ENCODE assay signal across 8 cellular contexts in the genomic region with DNA sequence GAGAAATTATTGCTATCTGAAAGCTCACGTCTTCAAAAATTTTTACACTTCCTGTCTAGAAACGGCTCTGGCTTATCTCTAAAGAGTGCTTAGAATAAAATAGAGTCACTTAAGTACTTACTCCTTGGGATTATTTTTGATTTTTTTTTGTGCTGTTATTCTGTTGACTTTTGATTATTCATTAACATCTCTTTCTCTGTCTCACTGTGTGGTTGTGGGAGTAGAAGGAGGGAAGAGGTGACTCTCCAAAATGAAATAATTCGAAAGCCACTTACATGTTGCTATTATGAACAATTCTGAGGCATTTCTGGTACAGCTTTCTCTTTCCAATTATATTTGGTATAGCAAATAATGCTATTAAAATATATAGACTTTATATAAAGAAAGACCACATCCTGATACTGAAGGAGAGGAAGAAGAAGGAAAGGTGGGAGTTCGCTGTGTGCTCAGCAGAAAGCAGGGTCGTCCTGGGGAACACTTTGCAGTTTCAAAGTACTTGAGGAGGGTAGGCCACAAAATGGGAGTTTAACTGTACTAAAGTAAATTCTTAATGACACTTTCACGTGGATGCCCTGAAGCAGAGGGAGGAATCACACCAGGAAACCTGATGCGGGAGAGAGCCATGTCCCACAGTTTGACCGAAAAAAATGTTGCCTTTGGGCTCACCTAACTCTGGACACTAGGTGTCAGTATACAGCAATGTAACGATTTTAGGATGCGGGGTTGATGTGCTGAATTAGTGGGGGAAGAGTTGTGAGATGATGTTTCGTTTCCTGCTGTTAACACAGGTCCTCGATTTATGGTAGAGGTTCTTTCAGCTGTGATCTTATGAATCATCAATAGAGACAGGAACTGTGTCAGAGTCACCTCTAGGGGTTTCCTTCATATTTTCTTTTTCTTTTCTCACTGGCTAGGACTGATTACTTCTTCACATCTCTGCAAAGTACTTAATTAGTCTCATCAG. TPM values are rescaled to one million over a fixed set of nuclear protein-coding genes. Genes with fewer than 3 reads are reported as not detected.
DNase-seq lines count a peak whose midpoint lies in the region; ATAC-seq and TF ChIP-seq lines count a peak whose summit lies in the region.

No MANE protein-coding gene starts in this region.

- TF ChIP-seq RAD21 in HCT116 (IDR thresholded peaks at IDR 0.05; ENCODE audit: low read depth), result peak; percentile 92

- TF ChIP-seq POLR2A in HCT116 (IDR thresholded peaks at IDR 0.05; ENCODE audit: borderline replicate concordance, extremely low read depth, insufficient read depth, insufficient read length), result no peak
- TF ChIP-seq POLR2A in uterus (IDR thresholded peaks at IDR 0.05), result no peak

- H3K4me1 ChIP-seq in HCT116 (ENCODE audit: control insufficient read depth in 1 of 2, insufficient read depth in 2 of 2, low read length in 2 of 2) (peaks cover 0 to 10% of the 10 kb centered on the region in 2 experiments; a peak in 2 of 4 replicates), uterus (peaks cover 0 to 2% of the 10 kb centered on the region in 2 donors)

- peak overlapping the region; percentile 46 for H3K4me2 ChIP-seq in HCT116 (ENCODE audit: low read length)

- no peak overlapping the region for H3K9ac ChIP-seq in HCT116 (ENCODE audit: low read length)

- intact Hi-C loops in HCT116 (cut with micrococcal nuclease), result loop anchor here (1.0 to 10.0 kb wide), 6 partner anchors 118 to 1817 kb away; partner anchors contain the start of gene RND3
- intact Hi-C loops in activated T-helper 2 cell treated with anti-CD3 and anti-CD28 coated beads, Interferon-gamma antibody, Interleukin-2, Interleukin-4, amounts not matched to agents 10 μg/mL and 5 μg/mL and 100 μg/mL, durations not matched to agents 14 hours and 24 hours and 36 hours (cut with micrococcal nuclease), result loop anchor here (1.0 to 10.0 kb wide), 7 partner anchors 10 to 1641 kb away; partner anchors contain the start of genes MMADHC and RND3
- intact Hi-C loops in uterus (cut with DNase I; ENCODE audit: low total_unique reads), result loop anchor here (10.0 kb wide), 1 partner anchor 1637 kb away; no protein-coding TSS in a partner anchor

- ATAC-seq in HCT116, result peak; percentile 92

- no peaks in the 10 kb centered on the region for H3K9me2 ChIP-seq in HCT116 (ENCODE audit: insufficient read depth)

- H3K9me3 Mint-ChIP-seq in activated T-helper 2 cell treated with anti-CD3 and anti-CD28 coated beads, Interferon-gamma antibody, Interleukin-2, Interleukin-4, amounts not matched to agents 10 μg/mL and 5 μg/mL and 100 μg/mL, durations not matched to agents 14 hours and 24 hours and 36 hours, result no peaks in the 10 kb centered on the region

- H3K36me3 Mint-ChIP-seq in activated T-helper 2 cell treated with anti-CD3 and anti-CD28 coated beads, Interferon-gamma antibody, Interleukin-2, Interleukin-4, amounts not matched to agents 10 μg/mL and 5 μg/mL and 100 μg/mL, durations not matched to agents 14 hours and 24 hours and 36 hours (ENCODE audit: low read depth), result no peaks in the 10 kb centered on the region

- peak; percentile 79 for TF ChIP-seq CTCF in GM12864 (IDR thresholded peaks at IDR 0.05; ENCODE audit: low read depth, low read length, missing control alignments)
- TF ChIP-seq CTCF in HCT116 (IDR thresholded peaks at IDR 0.05 in 2 of 3, conservative IDR thresholded peaks at IDR 0.05 in 1 of 3; ENCODE audit: borderline replicate concordance in 1 of 3, insufficient read depth in 1 of 3, low read depth in 2 of 3, low read length in 2 of 3), result peak; percentile 73 to 82 (median 76); a peak in 5 of 6 replicates
- peak; percentile 71 to 83 (median 82) for TF ChIP-seq CTCF in uterus (IDR thresholded peaks at IDR 0.05)

- H2AFZ ChIP-seq in HCT116 (ENCODE audit: low read depth, low read length, poor library complexity, severe bottlenecking), result peak overlapping the region; percentile 85

- no peaks in the 10 kb centered on the region for H4K20me1 ChIP-seq in HCT116 (ENCODE audit: insufficient read depth)

- peak overlapping the region; percentile 21 for H3K4me3 ChIP-seq in GM12864 (ENCODE audit: low read depth, low read length)
- 0 out of 4 replicates have a peak overlapping the region, but pooled peaks of 1 of the 2 experiments have one; percentile 3 for H3K4me3 ChIP-seq in HCT116 (replicated peaks in 1 of 2; ENCODE audit: low read depth in 1 of 2, low read length in 2 of 2)
- no peak overlapping the region for H3K4me3 ChIP-seq in uterus

- H3K9me3 ChIP-seq in HCT116 (ENCODE audit: control insufficient read depth in 1 of 2, insufficient read depth in 1 of 2, low read depth in 1 of 2, low read length in 2 of 2), result peaks cover 0 to 8% of the 10 kb centered on the region in 2 experiments; a peak in 1 of 4 replicates
- no peaks in the 10 kb centered on the region for H3K9me3 ChIP-seq in uterus

- RAD21 ChIA-PET in HCT116 (lab: Charles Lee; ENCODE audit: low non-redundant PET in 1 of 2, low total read pairs in 2 of 2, uncharacterized antibody in 2 of 2, unreplicated experiment in 2 of 2), result no interaction called here

- H3K4me3 Mint-ChIP-seq in activated T-helper 2 cell treated with anti-CD3 and anti-CD28 coated beads, Interferon-gamma antibody, Interleukin-2, Interleukin-4, amounts not matched to agents 10 μg/mL and 5 μg/mL and 100 μg/mL, durations not matched to agents 14 hours and 24 hours and 36 hours (ENCODE audit: low read depth), result no peak overlapping the region

- H3K27ac ChIP-seq in HCT116 (ENCODE audit: low read depth, low read length) (no peak overlapping the region), uterus (no peak overlapping the region)

- no TSS peak for BruUV-seq in HCT116 (replicated peaks; lab: Mats Ljungman, UMichigan)

- peak overlapping the region; percentile 42 for H3K27ac Mint-ChIP-seq in activated T-helper 2 cell treated with anti-CD3 and anti-CD28 coated beads, Interferon-gamma antibody, Interleukin-2, Interleukin-4, amounts not matched to agents 10 μg/mL and 5 μg/mL and 100 μg/mL, durations not matched to agents 14 hours and 24 hours and 36 hours

- H3K27me3 Mint-ChIP-seq in activated T-helper 2 cell treated with anti-CD3 and anti-CD28 coated beads, Interferon-gamma antibody, Interleukin-2, Interleukin-4, amounts not matched to agents 10 μg/mL and 5 μg/mL and 100 μg/mL, durations not matched to agents 14 hours and 24 hours and 36 hours (ENCODE audit: low read depth), result peaks cover 17% of the 10 kb centered on the region

- CTCF ChIA-PET in HCT116 (lab: Charles Lee), result interaction anchor here (1.5 to 1.7 kb wide), 2 partner anchors 1014 to 1641 kb away, joined by 3 to 12 read pairs; no protein-coding TSS in a partner anchor

- POLR2A ChIA-PET in HCT116 (lab: Charles Lee), result no interaction called here

- DNase-seq in GM12864 (ENCODE audit: low read depth), result peak; percentile 68
- peak; percentile 54 for DNase-seq in HCT116 (ENCODE audit: low read depth, low spot score)
- peak; percentile 85 for DNase-seq in M059J (ENCODE audit: low read depth)
- peak; percentile 72 for DNase-seq in RPMI8226
- DNase-seq in activated T-helper 2 cell treated with anti-CD3 and anti-CD28 coated beads, Interferon-gamma antibody, Interleukin-2, Interleukin-4, amounts not matched to agents 10 μg/mL and 5 μg/mL and 100 μg/mL, durations not matched to agents 14 hours and 24 hours and 36 hours (ENCODE audit: low spot score), result peak; percentile 46
- DNase-seq in fibroblast of the conjunctiva (ENCODE audit: low read depth), result peak; percentile 74
- DNase-seq in non-pigmented ciliary epithelial cell (ENCODE audit: low read depth), result peak; percentile 88
- peak; percentile 24 to 37 for DNase-seq in uterus

- no peaks in the 10 kb centered on the region for H3K79me2 ChIP-seq in HCT116 (ENCODE audit: insufficient read depth, low read length)

- H3K27me3 ChIP-seq in HCT116 (ENCODE audit: insufficient read depth, low read length) (no peaks in the 10 kb centered on the region), uterus (no peaks in the 10 kb centered on the region)

- peaks cover 27% of the 10 kb centered on the region for H3K4me1 Mint-ChIP-seq in activated T-helper 2 cell treated with anti-CD3 and anti-CD28 coated beads, Interferon-gamma antibody, Interleukin-2, Interleukin-4, amounts not matched to agents 10 μg/mL and 5 μg/mL and 100 μg/mL, durations not matched to agents 14 hours and 24 hours and 36 hours (ENCODE audit: low read depth)

- no peaks in the 10 kb centered on the region for H3K36me3 ChIP-seq in HCT116 (ENCODE audit: control insufficient read depth in 1 of 2, insufficient read depth in 2 of 2, low read length in 2 of 2)
- H3K36me3 ChIP-seq in uterus, result no peaks in the 10 kb centered on the region

TF ChIP-seq in HCT116, 20 proteins besides CTCF, POLR2A, EP300 and RAD21 (continues in another document):
- no peak for TF ChIP-seq ZNF274 (IDR thresholded peaks at IDR 0.05; ENCODE audit: low read depth, low read length)
- TF ChIP-seq REST (IDR thresholded peaks at IDR 0.05; ENCODE audit: low read depth), result no peak
- TF ChIP-seq ELF1 (IDR thresholded peaks at IDR 0.05; ENCODE audit: borderline replicate concordance, low read depth), result no peak

RNA-seq across cellular contexts. Expression of gene MMADHC, which starts 9.8 kb away (rescaled TPM):
- total RNA-seq in HCT116 (2021; ENCODE audit: unreplicated experiment), result 135 TPM
- 66.9 and 92.7 TPM in 2 replicates for polyA plus RNA-seq in HCT116 (2012)
- total RNA-seq in M059J (2014; rRNA removed; shearing (Covaris generic)), result 245 and 248 TPM in 2 replicates
- total RNA-seq in activated T-helper 2 cell treated with anti-CD3 and anti-CD28 coated beads, Interferon-gamma antibody, Interleukin-2, Interleukin-4, amounts not matched to agents 10 μg/mL and 5 μg/mL and 100 μg/mL, durations not matched to agents 14 hours and 24 hours and 36 hours, result 125 and 126 TPM in 2 replicates
- total RNA-seq in uterus, result 100 to 1,000 TPM in 3 of 4 donors, 10 to 100 TPM in 1; 72.9 to 128 (median 106) TPM

Comparison
In these comparisons a context has a peak if more than half of its experiments do, and no peak if none do; other contexts are left out.
1. DNase-seq: peak in every context shown above with its lines; median percentile 88 in non-pigmented ciliary epithelial cell; 85 in M059J; 74 in fibroblast of the conjunctiva; 72 in RPMI8226; 68 in GM12864; 54 in HCT116; 46 in activated T-helper 2 cell treated with anti-CD3 and anti-CD28 coated beads, Interferon-gamma antibody, Interleukin-2, Interleukin-4, amounts not matched to agents 10 μg/mL and 5 μg/mL and 100 μg/mL, durations not matched to agents 14 hours and 24 hours and 36 hours; 30 in uterus.